Comparison of ENCODE assay signal across 9 cellular contexts in the genomic region with DNA sequence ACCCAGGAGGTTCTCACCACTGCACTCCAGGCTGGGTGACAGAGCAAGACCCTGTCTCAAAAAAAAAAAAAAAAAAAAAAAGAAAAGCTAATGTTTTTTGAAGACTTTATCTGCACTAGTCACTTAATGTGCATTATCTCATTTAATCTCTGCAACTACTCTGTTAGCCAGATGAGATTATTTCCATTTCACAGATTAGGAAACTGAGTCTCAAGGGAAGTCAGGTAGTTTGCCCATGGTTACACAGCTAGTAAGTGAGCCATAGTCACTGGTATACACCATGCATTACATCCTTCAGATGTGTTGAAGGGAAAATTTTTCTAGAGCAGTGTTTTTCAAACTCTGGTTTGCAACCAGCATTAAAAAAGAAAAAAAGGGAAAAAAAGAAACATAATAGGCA.
"Had no signal": no experiment of that assay in that cellular context is flagged by ENCODE, and none has a peak within 500 bp of the region (broad histone marks: within the 10 kb centered on the region; RNA-seq: fewer than 3 reads in every experiment).

No MANE protein-coding gene starts in this region.

- H3K4me3 ChIP-seq: GM23248, HAP-1 had no signal

- H3K4me1 ChIP-seq: HAP-1 had no signal

- DNase-seq: GM23248, GOT3, H7, IMR-90, Karpas-422, KBM-7 had no signal

- H3K9ac ChIP-seq: GM23248, KMS-11 had no signal

- H3K4me2 ChIP-seq: KMS-11 had no signal

- H2AFZ ChIP-seq: GM23248 had no signal

- H3K9me3 ChIP-seq: HAP-1 had no signal

- H3K27ac ChIP-seq: GM23248, HL-60, KMS-11 had no signal
